Comparison of ENCODE assay signal across 17 cellular contexts in the genomic region with DNA sequence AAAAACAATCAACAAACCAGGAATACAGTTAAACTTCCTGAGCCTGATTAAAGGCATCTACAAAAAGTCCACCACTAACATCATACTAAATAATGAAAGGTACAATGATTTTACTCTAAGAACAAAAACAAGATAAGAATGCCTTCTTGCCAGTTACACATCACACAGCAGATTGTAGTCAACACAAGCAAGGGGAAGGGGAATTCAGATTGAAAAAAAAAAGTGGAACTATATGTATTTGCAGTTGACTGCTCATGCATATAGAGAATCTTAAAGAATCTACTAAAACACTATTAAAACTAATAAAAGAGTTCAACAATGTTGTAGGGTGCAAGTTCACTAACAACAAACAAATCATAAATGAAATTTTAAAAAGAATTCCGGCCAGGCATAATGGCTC. TPM values are rescaled to one million over a fixed set of nuclear protein-coding genes. Genes with fewer than 3 reads are reported as not detected.
DNase-seq lines count a peak whose midpoint lies in the region; ATAC-seq and TF ChIP-seq lines count a peak whose summit lies in the region.
"Had no signal": no experiment of that assay in that cellular context is flagged by ENCODE, and none has a peak within 500 bp of the region (broad histone marks: within the 10 kb centered on the region; RNA-seq: fewer than 3 reads in every experiment).

No MANE protein-coding gene starts in this region.

- DNase-seq in Caki2 (ENCODE audit: low read depth) (peak; percentile 21), activated B cell treated with CpG ODN at 0.5 μM for 24 hours (no peak), T-helper 1 cell (no peak), activated gamma-delta T cell (lab: John Stamatoyannopoulos, UW) (no peak)
- no peak for DNase-seq in stimulated activated effector memory CD8-positive, alpha-beta T cell treated with anti-CD3 and anti-CD28 coated beads, Interleukin-12 subunit alpha, Interleukin-12 subunit beta, amount 100 ng/mL, for 72 hours (ENCODE audit: low spot score in 2 of 2)
- no peak for DNase-seq in naive thymus-derived CD8-positive, alpha-beta T cell
- DNase-seq: Calu3; CD4-positive, alpha-beta memory T cell; DMS79; HCEC 1CT; NCI-H1105; NCI-H524; NCI-H82; PC-3 had no signal

- POLR2A ChIA-PET in activated B cell treated with CpG ODN at 0.5 μM for 24 hours (lab: Charles Lee) = no interaction called here
- POLR2A ChIA-PET in naive thymus-derived CD8-positive, alpha-beta T cell (lab: Charles Lee) = no interaction called here

- peaks cover 37% of the 10 kb centered on the region for H3K4me1 Mint-ChIP-seq in activated B cell treated with CpG ODN at 0.5 μM for 24 hours
- peaks cover 11% of the 10 kb centered on the region for H3K4me1 Mint-ChIP-seq in stimulated activated effector memory CD8-positive, alpha-beta T cell treated with anti-CD3 and anti-CD28 coated beads, Interleukin-12 subunit alpha, Interleukin-12 subunit beta, amount 100 ng/mL, for 72 hours
- H3K4me1 Mint-ChIP-seq in naive thymus-derived CD8-positive, alpha-beta T cell = peaks cover 0 to 20% (median 9%) of the 10 kb centered on the region in 4 donors
- H3K4me1 Mint-ChIP-seq: GM23338 had no signal

- H3K9me3 Mint-ChIP-seq in activated B cell treated with CpG ODN at 0.5 μM for 24 hours = peaks cover 5% of the 10 kb centered on the region
- peaks cover 9% of the 10 kb centered on the region for H3K9me3 Mint-ChIP-seq in stimulated activated effector memory CD8-positive, alpha-beta T cell treated with anti-CD3 and anti-CD28 coated beads, Interleukin-12 subunit alpha, Interleukin-12 subunit beta, amount 100 ng/mL, for 72 hours
- peaks cover 12 to 71% (median 32%) of the 10 kb centered on the region in 9 donors for H3K9me3 Mint-ChIP-seq in naive thymus-derived CD8-positive, alpha-beta T cell

- H3K4me3 Mint-ChIP-seq in activated B cell treated with CpG ODN at 0.5 μM for 24 hours = peak overlapping the region; percentile 35
- no peak overlapping the region for H3K4me3 Mint-ChIP-seq in stimulated activated effector memory CD8-positive, alpha-beta T cell treated with anti-CD3 and anti-CD28 coated beads, Interleukin-12 subunit alpha, Interleukin-12 subunit beta, amount 100 ng/mL, for 72 hours
- H3K4me3 Mint-ChIP-seq in naive thymus-derived CD8-positive, alpha-beta T cell = no peak overlapping the region
- H3K4me3 Mint-ChIP-seq: GM23338 had no signal

- peak overlapping the region; percentile 71 for H3K27ac Mint-ChIP-seq in activated B cell treated with CpG ODN at 0.5 μM for 24 hours
- peak overlapping the region; percentile 26 for H3K27ac Mint-ChIP-seq in stimulated activated effector memory CD8-positive, alpha-beta T cell treated with anti-CD3 and anti-CD28 coated beads, Interleukin-12 subunit alpha, Interleukin-12 subunit beta, amount 100 ng/mL, for 72 hours
- H3K27ac Mint-ChIP-seq in naive thymus-derived CD8-positive, alpha-beta T cell = peak overlapping the region in 3 of 10 donors; percentile 7 to 42 (median 23)
- H3K27ac Mint-ChIP-seq: GM23338 had no signal

- H3K36me3 Mint-ChIP-seq in activated B cell treated with CpG ODN at 0.5 μM for 24 hours (ENCODE audit: low read depth) = peaks cover 63% of the 10 kb centered on the region
- H3K36me3 Mint-ChIP-seq in stimulated activated effector memory CD8-positive, alpha-beta T cell treated with anti-CD3 and anti-CD28 coated beads, Interleukin-12 subunit alpha, Interleukin-12 subunit beta, amount 100 ng/mL, for 72 hours = peaks cover 53% of the 10 kb centered on the region
- H3K36me3 Mint-ChIP-seq in naive thymus-derived CD8-positive, alpha-beta T cell = peaks cover 66 to 99% (median 94%) of the 10 kb centered on the region in 3 donors

- TF ChIP-seq CTCF in activated B cell treated with CpG ODN at 0.5 μM for 24 hours (IDR thresholded peaks at IDR 0.05) = no peak

- ATAC-seq in GM21786 (IDR thresholded peaks at IDR 0.05; ENCODE audit: unreplicated experiment) = peak; percentile 55
- peak; percentile 47 for ATAC-seq in activated B cell treated with CpG ODN at 0.5 μM for 24 hours (ENCODE audit: low read depth)
- no peak for ATAC-seq in stimulated activated effector memory CD8-positive, alpha-beta T cell treated with anti-CD3 and anti-CD28 coated beads, Interleukin-12 subunit alpha, Interleukin-12 subunit beta, amount 100 ng/mL, for 72 hours
- ATAC-seq in naive thymus-derived CD8-positive, alpha-beta T cell = no peak
- ATAC-seq: GM23338, K562, PC-3 had no signal

- intact Hi-C loops in activated B cell treated with CpG ODN at 0.5 μM for 24 hours (cut with micrococcal nuclease) = no loop called here

- CTCF ChIA-PET in activated B cell treated with CpG ODN at 0.5 μM for 24 hours (lab: Charles Lee) = no interaction called here

- in situ Hi-C loops in Caki2 (cut with HindIII; ENCODE audit: low pct_unique_long_range_greater_than_20kb, low sequenced_read_pairs) = no loop called here

- no peaks in the 10 kb centered on the region for H3K27me3 Mint-ChIP-seq in activated B cell treated with CpG ODN at 0.5 μM for 24 hours
- no peaks in the 10 kb centered on the region for H3K27me3 Mint-ChIP-seq in naive thymus-derived CD8-positive, alpha-beta T cell
- H3K27me3 Mint-ChIP-seq: CD4-positive, alpha-beta memory T cell had no signal

RNA-seq across cellular contexts. Expression of gene ZNF33B, which starts 28.5 kb away (rescaled TPM):
- total RNA-seq in Caki2 (2014; rRNA removed; shearing (Covaris generic); ENCODE audit: low replicate concordance) = 12.7 and 19.0 TPM in 2 replicates
- total RNA-seq in activated B cell treated with CpG ODN at 0.5 μM for 24 hours = 31.0 and 34.0 TPM in 2 replicates
- 10 to 100 TPM; 64.4 to 64.6 TPM for total RNA-seq in naive thymus-derived CD8-positive, alpha-beta T cell
- 10 to 100 TPM in 1 of 3 donors, 1 to 10 TPM in 2; 6.9 to 12.9 (median 9.7) TPM for polyA plus RNA-seq in naive thymus-derived CD8-positive, alpha-beta T cell

Comparison
In these comparisons a context has a peak if more than half of its experiments do, and no peak if none do; other contexts are left out.
1. ATAC-seq: peak in GM21786 (single experiment) and activated B cell treated with CpG ODN at 0.5 μM for 24 hours (single experiment); none in stimulated activated effector memory CD8-positive, alpha-beta T cell treated with anti-CD3 and anti-CD28 coated beads, Interleukin-12 subunit alpha, Interleukin-12 subunit beta, amount 100 ng/mL, for 72 hours (single experiment) and naive thymus-derived CD8-positive, alpha-beta T cell (0 of 2).